16 cellular contexts compared by ENCODE assay signal in the genomic region with DNA sequence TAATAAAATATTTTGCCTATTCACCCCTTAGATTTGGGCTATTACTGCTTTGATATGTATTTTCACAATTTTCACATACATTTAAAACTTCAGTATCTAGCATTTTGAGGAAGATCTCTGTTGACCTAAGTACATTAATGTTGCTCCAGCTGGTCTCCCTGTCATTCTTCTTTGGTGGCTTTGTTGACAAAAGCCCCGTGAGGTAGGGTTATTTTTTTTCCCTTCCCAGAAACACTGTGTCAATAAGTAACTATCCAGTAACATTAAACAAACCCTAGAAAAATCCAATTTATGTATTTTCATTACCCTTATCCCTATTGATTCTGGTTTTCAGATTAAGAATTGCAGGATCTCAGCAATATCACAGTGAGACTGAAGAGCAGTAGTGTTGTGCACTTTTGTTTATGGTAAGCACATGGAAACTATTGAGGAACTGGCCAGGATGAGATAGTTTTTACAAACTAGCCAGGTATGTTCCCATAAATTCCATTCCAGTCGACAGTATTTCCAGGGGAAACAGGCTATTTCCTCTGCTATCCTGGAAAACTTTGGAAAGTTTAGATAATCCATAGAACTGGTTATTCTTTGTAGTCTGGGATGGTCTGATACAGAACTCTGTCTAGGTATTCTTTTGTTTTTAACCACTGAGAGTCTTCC.
A peak's percentile ranks its signal among the peaks of the same experiment; 100 is the strongest.
DNase-seq lines count a peak whose midpoint lies in the region; TF ChIP-seq lines count a peak whose summit lies in the region.
"Had no signal": no experiment of that assay in that cellular context is flagged by ENCODE, and none has a peak within 500 bp of the region (broad histone marks: within the 10 kb centered on the region; RNA-seq: fewer than 3 reads in every experiment).

No MANE protein-coding gene starts in this region.

- peak overlapping the region; percentile 15 for H3K27ac ChIP-seq in hepatocyte
- H3K27ac ChIP-seq: RWPE1 had no signal

- DNase-seq in DMS53 treated with DMSO at 0.1 percent for 48 hours (lab: John Stamatoyannopoulos, UW; ENCODE audit: unreplicated experiment) (peak; percentile 37), NCI-H146 treated with DMSO at 0.1 percent for 48 hours (lab: John Stamatoyannopoulos, UW; ENCODE audit: unreplicated experiment) (peak; percentile 71), SHP77 treated with DMSO at 0.1 percent for 48 hours (lab: John Stamatoyannopoulos, UW) (peak; percentile 58), hepatocyte (ENCODE audit: low spot score) (no peak), cerebellum (ENCODE audit: low spot score) (no peak), COLO829 (ENCODE audit: low spot score) (no peak), NCI-H1436 (lab: John Stamatoyannopoulos, UW) (no peak), NCI-H526 (lab: John Stamatoyannopoulos, UW) (no peak)
- DNase-seq: CD4-positive, alpha-beta memory T cell; H9; Karpas-422; MM.1S; NCI-H1436 treated with DMSO at 0.1 percent for 48 hours; NCI-H2171; NCI-H510A had no signal

- H3K27me3 ChIP-seq in hepatocyte = no peaks in the 10 kb centered on the region

- H4K20me1 ChIP-seq in hepatocyte (ENCODE audit: insufficient read depth, poor library complexity, severe bottlenecking) = no peaks in the 10 kb centered on the region

- no peaks in the 10 kb centered on the region for H3K9me2 ChIP-seq in hepatocyte (replicated peaks; ENCODE audit: insufficient read depth)

- no peak overlapping the region for H3K4me3 ChIP-seq in hepatocyte

- TF ChIP-seq CTCF in hepatocyte (IDR thresholded peaks at IDR 0.05; ENCODE audit: poor library complexity) = no peak

- WGBS in hepatocyte (ENCODE audit: low lambda C conversion rate, missing lambda C conversion rate) = 25% methylated on average over 2 of the region's 2 CpGs

- H2AFZ ChIP-seq in hepatocyte = no peak overlapping the region

- H3K79me2 ChIP-seq in hepatocyte = no peaks in the 10 kb centered on the region

- no peaks in the 10 kb centered on the region for H3K36me3 ChIP-seq in hepatocyte (replicated peaks; ENCODE audit: insufficient read depth, low read depth)

- H3K4me1 ChIP-seq in hepatocyte (ENCODE audit: insufficient read depth) = peaks cover 11% of the 10 kb centered on the region

- H3K9me3 ChIP-seq in hepatocyte (ENCODE audit: low read depth) = no peaks in the 10 kb centered on the region

- H3K4me2 ChIP-seq in hepatocyte = peak overlapping the region; percentile 40

Comparison
In these comparisons a context has a peak if more than half of its experiments do, and no peak if none do; other contexts are left out.
1. DNase-seq: peak in DMS53 treated with DMSO at 0.1 percent for 48 hours (single experiment), NCI-H146 treated with DMSO at 0.1 percent for 48 hours (single experiment) and SHP77 treated with DMSO at 0.1 percent for 48 hours (single experiment); none in hepatocyte (single experiment), cerebellum (single experiment), COLO829 (single experiment), NCI-H1436 (single experiment) and NCI-H526 (0 of 2).